Comparison of ENCODE assay signal across 8 cellular contexts in genomic region chr22:22576244-22576988, GRCh38. TPM values are rescaled to one million over a fixed set of nuclear protein-coding genes. Genes with fewer than 3 reads are reported as not detected.
DNase-seq lines count a peak whose midpoint lies in the region; ATAC-seq, FAIRE-seq and TF ChIP-seq lines count a peak whose summit lies in the region.

No MANE protein-coding gene starts in this region.

- no peak overlapping the region for H3K4me2 ChIP-seq in fibroblast of lung (ENCODE audit: extremely low read depth, insufficient read depth, low read length)

- TF ChIP-seq CTCF in fibroblast of lung (conservative IDR thresholded peaks at IDR 0.05 in 1 of 2, IDR thresholded peaks at IDR 0.05 in 1 of 2; ENCODE audit: low read depth in 1 of 2, low read length in 2 of 2) (peak; percentile 63 to 87), pancreas (IDR thresholded peaks at IDR 0.05) (peak; percentile 60 to 67 (median 64))

- H3K9ac ChIP-seq in fibroblast of lung (ENCODE audit: insufficient read depth, low read length), result no peak overlapping the region

- FAIRE-seq in pancreas (lab: Jason Lieb, UNC), result no peak

- ATAC-seq in pancreas (peak; percentile 38 to 81 (median 76)), HG02642 (IDR thresholded peaks at IDR 0.05; ENCODE audit: poor library complexity, unreplicated experiment) (no peak), GM21737 (IDR thresholded peaks at IDR 0.05; ENCODE audit: unreplicated experiment) (no peak)

- H3K36me3 ChIP-seq in fibroblast of lung (ENCODE audit: control insufficient read depth, insufficient read depth, low read length), result no peaks in the 10 kb centered on the region
- H3K36me3 ChIP-seq in pancreas, result no peaks in the 10 kb centered on the region

- H3K79me2 ChIP-seq in fibroblast of lung (ENCODE audit: control insufficient read depth, insufficient read depth, low read length), result no peaks in the 10 kb centered on the region

- no peak overlapping the region for H3K4me3 ChIP-seq in fibroblast of lung (replicated peaks in 1 of 4; ENCODE audit: control extremely low read depth in 1 of 4, insufficient read depth in 1 of 4, low read depth in 3 of 4, low read length in 4 of 4)
- H3K4me3 ChIP-seq in pancreas, result no peak overlapping the region

- no peak overlapping the region for H2AFZ ChIP-seq in fibroblast of lung (ENCODE audit: low read length)

- no peaks in the 10 kb centered on the region for H3K4me1 ChIP-seq in fibroblast of lung (ENCODE audit: control insufficient read depth, extremely low read depth, insufficient read depth, low read length)
- H3K4me1 ChIP-seq in pancreas, result no peaks in the 10 kb centered on the region

- H3K27ac ChIP-seq in fibroblast of lung (ENCODE audit: insufficient read depth, low read length), result no peak overlapping the region
- no peak overlapping the region for H3K27ac ChIP-seq in pancreas

- peak; percentile 44 for DNase-seq in SIG-M5 treated with dmso at 0.1 percent for 504 hours (lab: John Stamatoyannopoulos, UW; ENCODE audit: unreplicated experiment)
- DNase-seq in SIG-M5 (lab: John Stamatoyannopoulos, UW), result no peak
- DNase-seq in NCI-H1105 treated with DMSO at 0.1 percent for 48 hours (lab: John Stamatoyannopoulos, UW), result peak; percentile 18
- peak; percentile 47 to 55 for DNase-seq in activated CD4-positive, alpha-beta T cell treated with anti-CD3 and anti-CD28 coated beads, Interleukin-2, amount 50 U/mL, for 48 hours
- DNase-seq in fibroblast of lung (ENCODE audit: low read depth in 2 of 2), result peak; percentile 16 to 43
- DNase-seq in pancreas, result peak; percentile 12 to 86 (median 49)

- no peaks in the 10 kb centered on the region for H4K20me1 ChIP-seq in fibroblast of lung (ENCODE audit: control insufficient read depth, extremely low read depth, insufficient read depth, low read length)

- H3K27me3 ChIP-seq in fibroblast of lung (ENCODE audit: control insufficient read depth, insufficient read depth, low read length), result no peaks in the 10 kb centered on the region
- H3K27me3 ChIP-seq in pancreas, result no peaks in the 10 kb centered on the region

- intact Hi-C loops in pancreas (cut with DNase I), result no loop called here

- H3K9me3 ChIP-seq in fibroblast of lung (ENCODE audit: control insufficient read depth, insufficient read depth, low read depth, low read length) (no peaks in the 10 kb centered on the region), pancreas (no peaks in the 10 kb centered on the region)

- 29 to 34% methylated on average over 8 of the region's 8 CpGs for WGBS in pancreas, 2 donors

RNA-seq across cellular contexts. Expression of gene PRAME, which starts 17.4 kb away (rescaled TPM):
- under 0.01 TPM in 1 of 2 replicates, not detected in the other for total RNA-seq in fibroblast of lung
- 0.16 and 0.20 TPM in 2 replicates for polyA plus RNA-seq in fibroblast of lung
- not detected in 2 replicates for polyA plus RNA-seq in fibroblast of lung (2012)
- polyA minus RNA-seq in fibroblast of lung (ENCODE audit: low replicate concordance), result not detected in 2 replicates
- total RNA-seq in pancreas, result 1 to 10 TPM in 1 of 6 donors, not detected in 5; 1.6 TPM
- polyA plus RNA-seq in pancreas, result not detected

RNA-seq across cellular contexts. Expression of gene ZNF280A, which starts 56.3 kb away (rescaled TPM):
- total RNA-seq in fibroblast of lung (not detected in 2 replicates), pancreas (not detected)
- polyA plus RNA-seq in fibroblast of lung (not detected in 2 replicates), pancreas (not detected)
- polyA plus RNA-seq in fibroblast of lung (2012), result not detected in 2 replicates
- not detected in 2 replicates for polyA minus RNA-seq in fibroblast of lung (ENCODE audit: low replicate concordance)

Comparison
In these comparisons a context has a peak if more than half of its experiments do, and no peak if none do; other contexts are left out.
1. ATAC-seq: peak in pancreas (4 of 4); none in HG02642 (single experiment) and GM21737 (single experiment).